In genomic region chr13:31869582-31869981, GRCh38 we compare ENCODE assay signal across 27 cellular contexts.
"Had no signal": no experiment of that assay in that cellular context is flagged by ENCODE, and none has a peak within 500 bp of the region (broad histone marks: within the 10 kb centered on the region; RNA-seq: fewer than 3 reads in every experiment).

No MANE protein-coding gene starts in this region.

- FAIRE-seq: urothelium cell line had no signal

- DNase-seq: stimulated activated CD4-positive, alpha-beta T cell treated with anti-CD3 and anti-CD28 coated beads, Interleukin-2, amount 100 ng/mL, for 48 hours; stimulated activated CD4-positive, alpha-beta T cell treated with anti-CD3 and anti-CD28 coated beads, Interleukin-4, amount 100 ng/mL, for 1 hour; stimulated activated CD4-positive, alpha-beta T cell treated with anti-CD3 and anti-CD28 coated beads, Interleukin-4, amount 100 ng/mL, for 24 hours; stimulated activated CD4-positive, alpha-beta T cell treated with anti-CD3 and anti-CD28 coated beads, Interleukin-4, amount 100 ng/mL, for 4 hours; stimulated activated CD8-positive, alpha-beta memory T cell treated with anti-CD3 and anti-CD28 coated beads, Interleukin-4, amount 100 ng/mL, for 48 hours; stimulated activated naive B cell treated with anti-CD40 and anti-IgM and Interleukin-4, amounts not matched to agents 10 μg/mL and 1 μg/mL and 100 μg/mL, for 72 hours; stimulated activated naive CD4-positive, alpha-beta T cell; stimulated activated naive CD4-positive, alpha-beta T cell treated with Interleukin-2 at 50 U/mL for 16 hours; stimulated activated naive CD8-positive, alpha-beta T cell treated with anti-CD3 and anti-CD28 coated beads, Interleukin-15, amount 100 ng/mL, for 72 hours; stimulated activated naive CD8-positive, alpha-beta T cell treated with anti-CD3 and anti-CD28 coated beads, Interleukin-15, Interleukin-2, amounts not matched to agents 100 U/mL and 50 U/mL, for 24 hours; stomach; substantia nigra; testis; thyroid gland; tibial artery; transverse colon; trophoblast cell; upper lobe of left lung; upper lobe of right lung; uterus had no signal

- H3K9me3 ChIP-seq: stomach, suprapubic skin, testis, thoracic aorta, thyroid gland, tibial artery, tibial nerve, transverse colon, upper lobe of left lung, upper lobe of right lung, uterus, vagina had no signal

- ATAC-seq: stimulated activated effector memory CD8-positive, alpha-beta T cell treated with anti-CD3 and anti-CD28 coated beads, Interleukin-12 subunit alpha, Interleukin-12 subunit beta, amount 100 ng/mL, for 72 hours; stimulated activated memory B cell treated with anti-CD40 and anti-IgM and Interleukin-4, amounts not matched to agents 10 μg/mL and 1 μg/mL and 100 μg/mL, for 72 hours; stimulated activated naive B cell treated with anti-CD40 and anti-IgM and Interleukin-4, amounts not matched to agents 10 μg/mL and 1 μg/mL and 100 μg/mL, for 72 hours; stimulated activated naive CD8-positive, alpha-beta T cell treated with anti-CD3 and anti-CD28 coated beads, Interleukin-15, amount 100 ng/mL, for 72 hours; stimulated activated naive CD8-positive, alpha-beta T cell treated with anti-CD3 and anti-CD28 coated beads, Interleukin-15, Interleukin-2, amounts not matched to agents 100 U/mL and 50 U/mL, for 24 hours; upper lobe of right lung had no signal

- H3K4me3 ChIP-seq: stomach, suprapubic skin, testis, thoracic aorta, thyroid gland, tibial artery, tibial nerve, transverse colon, upper lobe of left lung, upper lobe of right lung, uterus, vagina had no signal

- H3K27ac ChIP-seq: stomach, suprapubic skin, testis, thoracic aorta, thyroid gland, tibial artery, tibial nerve, transverse colon, upper lobe of left lung, upper lobe of right lung, uterus, vagina had no signal

- H3K27me3 ChIP-seq: stomach, suprapubic skin, testis, thyroid gland, tibial artery, tibial nerve, transverse colon, upper lobe of left lung, upper lobe of right lung, uterus, vagina had no signal

- H3K4me1 ChIP-seq: testis, thyroid gland, transverse colon, upper lobe of right lung, uterus, vagina had no signal

- H3K36me3 ChIP-seq: stomach, suprapubic skin, thoracic aorta, thyroid gland, tibial artery, tibial nerve, transverse colon, upper lobe of left lung, upper lobe of right lung, uterus, vagina had no signal
